8 cellular contexts compared by ENCODE assay signal in genomic region chr3:39812537-39812936, GRCh38. TPM values are rescaled to one million over a fixed set of nuclear protein-coding genes. Genes with fewer than 3 reads are reported as not detected.
DNase-seq lines count a peak whose midpoint lies in the region; ATAC-seq and TF ChIP-seq lines count a peak whose summit lies in the region.

No MANE protein-coding gene starts in this region.

- no peak overlapping the region for H3K4me2 ChIP-seq in KMS-11

- no peak overlapping the region for H3K27ac Mint-ChIP-seq in neural crest cell (ENCODE audit: unreplicated experiment)
- H3K27ac Mint-ChIP-seq in natural killer cell treated with Interleukin-12 subunit alpha and Interleukin-12 subunit beta and Interleukin-15 and Interleukin-18, amount 100 ng/mL, for 72 hours: no peak overlapping the region

- H3K4me1 ChIP-seq in KMS-11 (ENCODE audit: low read depth, poor library complexity, severe bottlenecking): no peaks in the 10 kb centered on the region

- no peak overlapping the region for H3K9ac ChIP-seq in KMS-11

- ATAC-seq in natural killer cell treated with Interleukin-12 subunit alpha and Interleukin-12 subunit beta and Interleukin-15 and Interleukin-18, amount 100 ng/mL, for 72 hours: no peak
- no peak for ATAC-seq in HG03378 (IDR thresholded peaks at IDR 0.05; ENCODE audit: unreplicated experiment)

- H3K4me1 Mint-ChIP-seq in neural crest cell: peaks cover 19% of the 10 kb centered on the region
- H3K4me1 Mint-ChIP-seq in natural killer cell treated with Interleukin-12 subunit alpha and Interleukin-12 subunit beta and Interleukin-15 and Interleukin-18, amount 100 ng/mL, for 72 hours (ENCODE audit: low read depth in 2 of 2): peaks cover 10 to 14% of the 10 kb centered on the region in 2 donors

- H3K4me3 ChIP-seq in KMS-11 (IDR thresholded peaks at IDR 0.05; ENCODE audit: insufficient read depth, low read depth, low read length): no peak overlapping the region

- DNase-seq in EL (peak; percentile 10), cerebellar cortex (ENCODE audit: low spot score) (peak; percentile 53), neural crest cell (ENCODE audit: low read depth, low spot score) (no peak), ecto neural progenitor cell (ENCODE audit: low spot score) (no peak), GDM1 (lab: John Stamatoyannopoulos, UW) (no peak)
- no peak for DNase-seq in natural killer cell treated with Interleukin-12 subunit alpha and Interleukin-12 subunit beta and Interleukin-15 and Interleukin-18, amount 100 ng/mL, for 72 hours (ENCODE audit: low spot score)

- peaks cover 80% of the 10 kb centered on the region for H3K27me3 Mint-ChIP-seq in neural crest cell (ENCODE audit: low read depth)
- peaks cover 41% of the 10 kb centered on the region in 2 donors for H3K27me3 Mint-ChIP-seq in natural killer cell treated with Interleukin-12 subunit alpha and Interleukin-12 subunit beta and Interleukin-15 and Interleukin-18, amount 100 ng/mL, for 72 hours

- H3K36me3 ChIP-seq in KMS-11 (ENCODE audit: insufficient read depth): no peaks in the 10 kb centered on the region

- no peaks in the 10 kb centered on the region for H3K36me3 Mint-ChIP-seq in neural crest cell (ENCODE audit: low read depth)
- peaks cover 10% of the 10 kb centered on the region for H3K36me3 Mint-ChIP-seq in natural killer cell treated with Interleukin-12 subunit alpha and Interleukin-12 subunit beta and Interleukin-15 and Interleukin-18, amount 100 ng/mL, for 72 hours

- no peaks in the 10 kb centered on the region for H3K9me3 Mint-ChIP-seq in neural crest cell
- no peaks in the 10 kb centered on the region for H3K9me3 Mint-ChIP-seq in natural killer cell treated with Interleukin-12 subunit alpha and Interleukin-12 subunit beta and Interleukin-15 and Interleukin-18, amount 100 ng/mL, for 72 hours

- H3K27me3 ChIP-seq in KMS-11 (ENCODE audit: insufficient read depth, low read depth): no peaks in the 10 kb centered on the region

- no peaks in the 10 kb centered on the region for H4K20me1 ChIP-seq in KMS-11 (ENCODE audit: insufficient read depth)

- H3K79me2 ChIP-seq in KMS-11 (ENCODE audit: insufficient read depth, low read depth): no peaks in the 10 kb centered on the region

- no peak overlapping the region for H2AFZ ChIP-seq in KMS-11 (ENCODE audit: low read depth)

- TF ChIP-seq CTCF in KMS-11 (conservative IDR thresholded peaks at IDR 0.05; ENCODE audit: low read depth, low read length): peak; percentile 49
- peak; percentile 57 for TF ChIP-seq CTCF in neural crest cell (conservative IDR thresholded peaks at IDR 0.05)

- H3K4me3 Mint-ChIP-seq in neural crest cell: no peak overlapping the region
- no peak overlapping the region for H3K4me3 Mint-ChIP-seq in natural killer cell treated with Interleukin-12 subunit alpha and Interleukin-12 subunit beta and Interleukin-15 and Interleukin-18, amount 100 ng/mL, for 72 hours

- no peak overlapping the region for H3K27ac ChIP-seq in KMS-11

RNA-seq across cellular contexts. Expression of gene MYRIP, which starts 3.1 kb away (rescaled TPM):
- total RNA-seq in neural crest cell: 0.48 and 0.54 TPM in 2 replicates
- total RNA-seq in natural killer cell treated with Interleukin-12 subunit alpha and Interleukin-12 subunit beta and Interleukin-15 and Interleukin-18, amount 100 ng/mL, for 72 hours: not detected

Comparison
In these comparisons a context has a peak if more than half of its experiments do, and no peak if none do; other contexts are left out.
1. DNase-seq: peak in EL (single experiment) and cerebellar cortex (single experiment); none in neural crest cell (single experiment), ecto neural progenitor cell (single experiment), GDM1 (single experiment) and natural killer cell treated with Interleukin-12 subunit alpha and Interleukin-12 subunit beta and Interleukin-15 and Interleukin-18, amount 100 ng/mL, for 72 hours (single experiment).